8 cellular contexts compared by ENCODE assay signal in the genomic region with DNA sequence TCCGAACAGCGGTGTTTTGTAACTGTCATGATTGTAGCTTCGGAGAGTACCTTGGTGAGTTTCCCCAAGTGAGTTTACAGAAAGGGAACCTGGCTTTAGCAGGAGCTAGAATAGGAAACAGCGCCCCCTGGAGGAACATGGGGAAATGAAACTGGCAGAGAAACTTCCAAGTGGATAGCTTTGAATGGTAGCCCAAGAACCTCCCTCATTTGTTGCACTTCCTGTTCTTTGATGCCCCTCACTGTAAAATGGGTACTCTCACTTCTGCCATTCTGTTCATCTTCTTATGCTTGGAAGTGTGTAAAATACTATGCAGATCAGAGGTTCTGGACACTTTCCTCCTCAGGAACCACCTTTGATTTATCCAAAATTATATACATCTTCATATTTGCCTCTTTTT. TPM values are rescaled to one million over a fixed set of nuclear protein-coding genes. Genes with fewer than 3 reads are reported as not detected.
A peak's percentile ranks its signal among the peaks of the same experiment; 100 is the strongest.
DNase-seq lines count a peak whose midpoint lies in the region; ATAC-seq and TF ChIP-seq lines count a peak whose summit lies in the region.

No MANE protein-coding gene starts in this region.

- H2BK12ac ChIP-seq in H9 (ENCODE audit: insufficient read length, low read depth, low read length), result no peak overlapping the region

- H2BK5ac ChIP-seq in H9 (ENCODE audit: insufficient read length, low read length), result no peak overlapping the region

- H3K36me3 ChIP-seq in DND-41 (ENCODE audit: insufficient read depth, low read length), result no peaks in the 10 kb centered on the region

- H4K91ac ChIP-seq in H9 (ENCODE audit: insufficient read length, low read depth, low read length), result no peak overlapping the region

- no peaks in the 10 kb centered on the region for H3K23me2 ChIP-seq in H9 (ENCODE audit: insufficient read length, low read depth, low read length, poor library complexity, severe bottlenecking)

- TF ChIP-seq CTCF in DND-41 (IDR thresholded peaks at IDR 0.05; ENCODE audit: borderline replicate concordance, extremely low read depth, low read length, poor library complexity, severe bottlenecking) (peak; percentile 95), H9 (conservative IDR thresholded peaks at IDR 0.05) (peak; percentile 95)

- H3T11ph ChIP-seq in H9 (ENCODE audit: low read length), result no peak overlapping the region

- H4K20me1 ChIP-seq in DND-41 (ENCODE audit: insufficient read depth, low read length) (no peaks in the 10 kb centered on the region), H9 (ENCODE audit: control insufficient read depth, insufficient read depth, insufficient read length) (no peaks in the 10 kb centered on the region)

- H3K27ac Mint-ChIP-seq in H9, result no peak overlapping the region; a peak in 1 of 7 replicates

- H3K27me3 ChIP-seq in DND-41 (ENCODE audit: insufficient read depth, low read length, poor library complexity) (no peaks in the 10 kb centered on the region), H9 (ENCODE audit: insufficient read depth, low read length) (no peaks in the 10 kb centered on the region)

- H3K79me2 ChIP-seq in DND-41 (ENCODE audit: insufficient read depth, low read length), result no peaks in the 10 kb centered on the region
- no peaks in the 10 kb centered on the region for H3K79me2 ChIP-seq in H9 (ENCODE audit: insufficient read depth, low read length)

- no peak overlapping the region for H2BK20ac ChIP-seq in H9 (ENCODE audit: low read depth, low read length, poor library complexity, severe bottlenecking)

- peaks cover 3 to 6% of the 10 kb centered on the region in 2 experiments; a peak in 2 of 4 replicates for H3K4me1 Mint-ChIP-seq in H9

- H4K5ac ChIP-seq in H9 (ENCODE audit: insufficient read length, low read depth, low read length), result no peak overlapping the region

- H3K9me3 Mint-ChIP-seq in H9, result no peaks in the 10 kb centered on the region

- H3K36me3 Mint-ChIP-seq in H9 (ENCODE audit: insufficient read depth in 1 of 3, low read depth in 3 of 3), result no peaks in the 10 kb centered on the region

- no peak overlapping the region for H3K27ac ChIP-seq in DND-41 (ENCODE audit: low read length)
- H3K27ac ChIP-seq in H9 (ENCODE audit: insufficient read length, low read depth, low read length), result no peak overlapping the region

- no peaks in the 10 kb centered on the region for H3K79me1 ChIP-seq in H9 (ENCODE audit: insufficient read depth, low read depth, low read length, poor library complexity, severe bottlenecking)

- H3K27me3 Mint-ChIP-seq in H9 (ENCODE audit: low read depth), result no peaks in the 10 kb centered on the region; the same call in 1 of the 2 replicates

- no peak overlapping the region for H3K4ac ChIP-seq in H9 (ENCODE audit: low read depth, low read length)

- H3K4me2 ChIP-seq in DND-41 (ENCODE audit: insufficient read depth, low read length) (no peak overlapping the region), H9 (ENCODE audit: insufficient read depth, insufficient read length, low read length) (no peak overlapping the region)

- WGBS in H9 (ENCODE audit: extremely low coverage, insufficient read length, low lambda C conversion rate), result no CpG with 5 or more reads among the region's 4 CpGs

- H2BK120ac ChIP-seq in H9 (ENCODE audit: low read depth, low read length, poor library complexity, severe bottlenecking), result no peak overlapping the region

- peak; percentile 91 for ATAC-seq in DND-41 (ENCODE audit: insufficient read depth, low read depth)
- no peak for ATAC-seq in GM18511 (IDR thresholded peaks at IDR 0.05; ENCODE audit: unreplicated experiment)

- H3K4me1 ChIP-seq in DND-41 (ENCODE audit: insufficient read depth, low read length) (peaks cover 4% of the 10 kb centered on the region), H9 (ENCODE audit: insufficient read depth, low read length) (no peaks in the 10 kb centered on the region)

- H3K9me3 ChIP-seq in DND-41 (ENCODE audit: insufficient read depth, low read length, severe bottlenecking) (no peaks in the 10 kb centered on the region), H9 (ENCODE audit: control insufficient read depth, low read depth, low read length) (no peaks in the 10 kb centered on the region)

- H2AFZ ChIP-seq in DND-41 (ENCODE audit: low read depth, low read length), result peak overlapping the region; percentile 33; the same call in 1 of the 2 replicates
- peak overlapping the region; percentile 74 for H2AFZ ChIP-seq in H9 (ENCODE audit: low read length)

- no peak overlapping the region for H3K23ac ChIP-seq in H9 (ENCODE audit: insufficient read length, low read depth, low read length)

- no peak overlapping the region for H2AK5ac ChIP-seq in H9 (ENCODE audit: insufficient read length, low read length)

- H3K14ac ChIP-seq in H9 (ENCODE audit: insufficient read depth, low read length), result no peak overlapping the region

- H2BK15ac ChIP-seq in H9 (ENCODE audit: low read depth, low read length), result no peak overlapping the region

- H3K56ac ChIP-seq in H9 (ENCODE audit: insufficient read length, low read depth, low read length), result no peak overlapping the region

- peak; percentile 84 for DNase-seq in DND-41
- peak; percentile 86 for DNase-seq in H9
- peak; percentile 53 to 80 for DNase-seq in NCI-H187 (lab: John Stamatoyannopoulos, UW)
- DNase-seq in T1000 (lab: John Stamatoyannopoulos, UW), result peak; percentile 25
- DNase-seq in astrocyte of the hippocampus (ENCODE audit: low read depth, low spot score), result peak; percentile 88
- peak; percentile 82 for DNase-seq in iPS-NIHi7 (ENCODE audit: extremely low spot score)
- DNase-seq in stimulated activated CD4-positive, alpha-beta T cell treated with anti-CD3 and anti-CD28 coated beads, Interleukin-12 subunit alpha, Interleukin-12 subunit beta, amount 100 ng/mL, for 48 hours (ENCODE audit: low read depth in 2 of 3, low spot score in 1 of 3), result peak; percentile 60 to 85 (median 66)

- H3K9ac ChIP-seq in DND-41 (ENCODE audit: low read depth, low read length), result no peak overlapping the region
- no peak overlapping the region for H3K9ac ChIP-seq in H9 (ENCODE audit: extremely low read depth, insufficient read length, low read length)

- no peak overlapping the region for H3K4me3 ChIP-seq in DND-41 (ENCODE audit: low read depth in 1 of 2, low read length in 2 of 2)

- H3K18ac ChIP-seq in H9 (ENCODE audit: insufficient read length, low read depth, low read length), result no peak overlapping the region

- no peak overlapping the region for H4K8ac ChIP-seq in H9 (replicated peaks; ENCODE audit: insufficient read length, low read depth, low read length)

- no peak overlapping the region for H3K4me3 Mint-ChIP-seq in H9

RNA-seq across cellular contexts. Expression of a gene that starts 36.2 kb away (rescaled TPM):
- 29.7 and 29.8 TPM in 2 replicates for total RNA-seq in H9 (2021)

RNA-seq across cellular contexts. Expression of a gene that starts 58.9 kb away (rescaled TPM):
- 2.4 and 2.7 TPM in 2 replicates for total RNA-seq in H9 (2021)

Comparison
In these comparisons a context has a peak if more than half of its experiments do, and no peak if none do; other contexts are left out.
1. DNase-seq: peak in every context shown above with its lines; median percentile 88 in astrocyte of the hippocampus; 86 in H9; 84 in DND-41; 82 in iPS-NIHi7; 66 in NCI-H187; 66 in stimulated activated CD4-positive, alpha-beta T cell treated with anti-CD3 and anti-CD28 coated beads, Interleukin-12 subunit alpha, Interleukin-12 subunit beta, amount 100 ng/mL, for 48 hours; 25 in T1000.